Comparison of ENCODE assay signal across 1 cellular context in genomic region chr20:62182469-62183425, GRCh38.
TF ChIP-seq lines count a peak whose summit lies in the region.

Gene MTG2 (plus strand): TSS chr20:62183028. CDS start chr20:62193421, 10,393 bp downstream.

TF ChIP-seq in HepG2, 621 proteins besides CTCF, POLR2A, EP300 and RAD21 (continued from another document and continues in another):
- TF ChIP-seq E2F2 (CRISPR knock-in tag; IDR thresholded peaks at IDR 0.05; ENCODE audit: borderline replicate concordance) (peak; percentile 89), ZBTB20 (CRISPR knock-in tag; IDR thresholded peaks at IDR 0.05; ENCODE audit: borderline replicate concordance, low read depth) (peak; percentile 88), PHF5A (CRISPR knock-in tag; IDR thresholded peaks at IDR 0.05; ENCODE audit: low read depth, unreplicated experiment) (peak; percentile 93), ZNF768 (CRISPR knock-in tag; IDR thresholded peaks at IDR 0.05) (peak; percentile 87), FOXP4 (CRISPR knock-in tag; IDR thresholded peaks at IDR 0.05) (peak; percentile 82), ZNF24 (IDR thresholded peaks at IDR 0.05) (no peak), ZBTB4 (CRISPR knock-in tag; IDR thresholded peaks at IDR 0.05; ENCODE audit: borderline replicate concordance) (peak; percentile 97; the same call in 1 of the 2 replicates), ZNF850 (CRISPR knock-in tag; conservative IDR thresholded peaks at IDR 0.05) (peak; percentile 97; the same call in 1 of the 2 replicates), PPARG (CRISPR knock-in tag; conservative IDR thresholded peaks at IDR 0.05) (peak; percentile 81; the same call in 1 of the 2 replicates), CEBPB (IDR thresholded peaks at IDR 0.05; ENCODE audit: borderline replicate concordance, low read depth, low read length) (no peak), YEATS2 (CRISPR knock-in tag; IDR thresholded peaks at IDR 0.05; ENCODE audit: borderline replicate concordance) (peak; percentile 98), AKAP8 (CRISPR knock-in tag; IDR thresholded peaks at IDR 0.05) (peak; percentile 99), XBP1 (CRISPR knock-in tag; IDR thresholded peaks at IDR 0.05) (peak; percentile 80), ARHGAP35 (CRISPR knock-in tag; IDR thresholded peaks at IDR 0.05; ENCODE audit: borderline replicate concordance) (peak; percentile 99), MXD1 (CRISPR knock-in tag; IDR thresholded peaks at IDR 0.05) (peak; percentile 97), GLI4 (CRISPR knock-in tag; IDR thresholded peaks at IDR 0.05; ENCODE audit: borderline replicate concordance) (peak; percentile 66), SATB2 (CRISPR knock-in tag; IDR thresholded peaks at IDR 0.05) (peak; percentile 94), HHEX (CRISPR knock-in tag; IDR thresholded peaks at IDR 0.05) (0 out of 2 replicates have a peak, but pooled peaks have one; percentile 35), TRIM22 (IDR thresholded peaks at IDR 0.05) (no peak), MIER3 (CRISPR knock-in tag; IDR thresholded peaks at IDR 0.05; ENCODE audit: borderline replicate concordance) (peak; percentile 94), ZNF572 (CRISPR knock-in tag; IDR thresholded peaks at IDR 0.05) (peak; percentile 100), HOMEZ (CRISPR knock-in tag; IDR thresholded peaks at IDR 0.05; ENCODE audit: low read depth) (peak; percentile 70; the same call in 1 of the 2 replicates), ZNF335 (CRISPR knock-in tag; IDR thresholded peaks at IDR 0.05) (peak; percentile 86; the same call in 1 of the 2 replicates), ZNF615 (CRISPR knock-in tag; IDR thresholded peaks at IDR 0.05; ENCODE audit: borderline replicate concordance) (peak; percentile 99), ZNF652 (CRISPR knock-in tag; IDR thresholded peaks at IDR 0.05; ENCODE audit: borderline replicate concordance, low read depth) (0 out of 2 replicates have a peak, but pooled peaks have one; percentile 54), ZFP91 (CRISPR knock-in tag; IDR thresholded peaks at IDR 0.05; ENCODE audit: borderline replicate concordance) (peak; percentile 98), ZFX (CRISPR knock-in tag; IDR thresholded peaks at IDR 0.05; ENCODE audit: low read depth) (peak; percentile 99), NKX3-1 (CRISPR knock-in tag; IDR thresholded peaks at IDR 0.05) (peak; percentile 99), TSC22D2 (CRISPR knock-in tag; IDR thresholded peaks at IDR 0.05; ENCODE audit: borderline replicate concordance) (peak; percentile 98), THYN1 (CRISPR knock-in tag; IDR thresholded peaks at IDR 0.05; ENCODE audit: borderline replicate concordance, low read depth) (0 out of 2 replicates have a peak, but pooled peaks have one; percentile 23), SMARCE1 (IDR thresholded peaks at IDR 0.05; ENCODE audit: borderline replicate concordance) (no peak), ZNF337 (CRISPR knock-in tag; IDR thresholded peaks at IDR 0.05; ENCODE audit: borderline replicate concordance, low read depth) (peak; percentile 96; the same call in 1 of the 2 replicates), NFE2L2 (IDR thresholded peaks at IDR 0.05; ENCODE audit: low read length) (no peak), SIX4 (CRISPR knock-in tag; IDR thresholded peaks at IDR 0.05) (peak; percentile 47), ZNF614 (CRISPR knock-in tag; IDR thresholded peaks at IDR 0.05; ENCODE audit: borderline replicate concordance) (peak; percentile 98; the same call in 1 of the 2 replicates), NFRKB (IDR thresholded peaks at IDR 0.05) (no peak), AGO2 (optimal IDR thresholded peaks at IDR 0.05; ENCODE audit: low read depth, low read length) (peak; percentile 100), RBFOX2 (IDR thresholded peaks at IDR 0.05; ENCODE audit: low read depth, low read length) (peak; percentile 100), HMGXB4 (CRISPR knock-in tag; IDR thresholded peaks at IDR 0.05; ENCODE audit: borderline replicate concordance in 1 of 2, low read depth in 1 of 2) (peak; percentile 95 to 97), FOXK2 (IDR thresholded peaks at IDR 0.05) (peak; percentile 82), CSRNP2 (CRISPR knock-in tag; conservative IDR thresholded peaks at IDR 0.05; ENCODE audit: low read depth) (peak; percentile 93; the same call in 1 of the 2 replicates), ZNF562 (CRISPR knock-in tag; IDR thresholded peaks at IDR 0.05; ENCODE audit: borderline replicate concordance) (no peak; the same call in 1 of the 2 replicates), ZNF503 (CRISPR knock-in tag; IDR thresholded peaks at IDR 0.05) (peak; percentile 98), NCOA1 (CRISPR knock-in tag; IDR thresholded peaks at IDR 0.05) (peak; percentile 89), EZH2 (conservative IDR thresholded peaks at IDR 0.05; ENCODE audit: low read depth, low read length) (no peak), XRCC5 (optimal IDR thresholded peaks at IDR 0.05; ENCODE audit: low read length) (peak; percentile 94), HOXA7 (CRISPR knock-in tag; IDR thresholded peaks at IDR 0.05) (peak; percentile 83; the same call in 1 of the 2 replicates), EHMT2 (IDR thresholded peaks at IDR 0.05; ENCODE audit: borderline replicate concordance, low read depth, low read length) (no peak)
